Comparison of ENCODE assay signal across 29 cellular contexts in genomic region chr12:108509806-108510205, GRCh38.
"Had no signal": no experiment of that assay in that cellular context is flagged by ENCODE, and none has a peak within 500 bp of the region (broad histone marks: within the 10 kb centered on the region; RNA-seq: fewer than 3 reads in every experiment).

No MANE protein-coding gene starts in this region.

- H3K9me3 ChIP-seq: stomach, suprapubic skin, testis, thoracic aorta, thyroid gland, tibial artery, tibial nerve, transverse colon, upper lobe of left lung, upper lobe of right lung, uterus, vagina had no signal

- H3K36me3 ChIP-seq: stomach, suprapubic skin, thoracic aorta, thyroid gland, tibial artery, tibial nerve, transverse colon, upper lobe of left lung, upper lobe of right lung, uterus, vagina had no signal

- H3K36me3 Mint-ChIP-seq: stimulated activated memory B cell treated with anti-CD40 and anti-IgM and Interleukin-4, amounts not matched to agents 10 μg/mL and 1 μg/mL and 100 μg/mL, for 72 hours; stimulated activated naive B cell treated with anti-CD40 and anti-IgM and Interleukin-4, amounts not matched to agents 10 μg/mL and 1 μg/mL and 100 μg/mL, for 72 hours; type B pancreatic cell had no signal

- H3K4me3 ChIP-seq: stomach, suprapubic skin, testis, thoracic aorta, thyroid gland, tibial artery, tibial nerve, transverse colon, upper lobe of left lung, upper lobe of right lung, uterus, vagina had no signal

- H3K27me3 ChIP-seq: suprapubic skin, testis, thyroid gland, transverse colon, upper lobe of left lung, upper lobe of right lung, uterus, vagina had no signal

- FAIRE-seq: urothelium cell line had no signal

- H3K4me1 ChIP-seq: testis, upper lobe of right lung had no signal

- ATAC-seq: stimulated activated effector memory CD8-positive, alpha-beta T cell treated with anti-CD3 and anti-CD28 coated beads, Interleukin-12 subunit alpha, Interleukin-12 subunit beta, amount 100 ng/mL, for 72 hours; stimulated activated memory B cell treated with anti-CD40 and anti-IgM and Interleukin-4, amounts not matched to agents 10 μg/mL and 1 μg/mL and 100 μg/mL, for 72 hours; stimulated activated naive B cell treated with anti-CD40 and anti-IgM and Interleukin-4, amounts not matched to agents 10 μg/mL and 1 μg/mL and 100 μg/mL, for 72 hours; stimulated activated naive CD8-positive, alpha-beta T cell treated with anti-CD3 and anti-CD28 coated beads, Interleukin-15, amount 100 ng/mL, for 72 hours; stimulated activated naive CD8-positive, alpha-beta T cell treated with anti-CD3 and anti-CD28 coated beads, Interleukin-15, Interleukin-2, amounts not matched to agents 100 U/mL and 50 U/mL, for 24 hours; upper lobe of right lung had no signal

- H3K4me3 Mint-ChIP-seq: stimulated activated effector memory CD8-positive, alpha-beta T cell treated with anti-CD3 and anti-CD28 coated beads, Interleukin-12 subunit alpha, Interleukin-12 subunit beta, amount 100 ng/mL, for 72 hours; stimulated activated memory B cell treated with anti-CD40 and anti-IgM and Interleukin-4, amounts not matched to agents 10 μg/mL and 1 μg/mL and 100 μg/mL, for 72 hours; stimulated activated naive B cell treated with anti-CD40 and anti-IgM and Interleukin-4, amounts not matched to agents 10 μg/mL and 1 μg/mL and 100 μg/mL, for 72 hours; stimulated activated naive CD8-positive, alpha-beta T cell treated with anti-CD3 and anti-CD28 coated beads, Interleukin-15, amount 100 ng/mL, for 72 hours; stimulated activated naive CD8-positive, alpha-beta T cell treated with anti-CD3 and anti-CD28 coated beads, Interleukin-15, Interleukin-2, amounts not matched to agents 100 ng/mL and 50 ng/mL, for 24 hours; type B pancreatic cell had no signal

- H3K27me3 Mint-ChIP-seq: stimulated activated memory B cell treated with anti-CD40 and anti-IgM and Interleukin-4, amounts not matched to agents 10 μg/mL and 1 μg/mL and 100 μg/mL, for 72 hours had no signal

- DNase-seq: stimulated activated CD4-positive, alpha-beta T cell treated with anti-CD3 and anti-CD28 coated beads, Interleukin-2, amount 100 ng/mL, for 48 hours; stimulated activated CD4-positive, alpha-beta T cell treated with anti-CD3 and anti-CD28 coated beads, Interleukin-4, amount 100 ng/mL, for 1 hour; stimulated activated CD4-positive, alpha-beta T cell treated with anti-CD3 and anti-CD28 coated beads, Interleukin-4, amount 100 ng/mL, for 24 hours; stimulated activated CD4-positive, alpha-beta T cell treated with anti-CD3 and anti-CD28 coated beads, Interleukin-4, amount 100 ng/mL, for 4 hours; stimulated activated CD8-positive, alpha-beta memory T cell treated with anti-CD3 and anti-CD28 coated beads, Interleukin-4, amount 100 ng/mL, for 48 hours; stimulated activated naive B cell treated with anti-CD40 and anti-IgM and Interleukin-4, amounts not matched to agents 10 μg/mL and 1 μg/mL and 100 μg/mL, for 72 hours; stimulated activated naive CD4-positive, alpha-beta T cell; stimulated activated naive CD4-positive, alpha-beta T cell treated with Interleukin-2 at 50 U/mL for 16 hours; stimulated activated naive CD8-positive, alpha-beta T cell treated with anti-CD3 and anti-CD28 coated beads, Interleukin-15, amount 100 ng/mL, for 72 hours; stimulated activated naive CD8-positive, alpha-beta T cell treated with anti-CD3 and anti-CD28 coated beads, Interleukin-15, Interleukin-2, amounts not matched to agents 100 U/mL and 50 U/mL, for 24 hours; stomach; substantia nigra; testis; thyroid gland; tibial artery; transverse colon; trophoblast cell; upper lobe of left lung; upper lobe of right lung; uterus had no signal

- H3K27ac ChIP-seq: stomach, suprapubic skin, testis, thoracic aorta, thyroid gland, tibial artery, tibial nerve, transverse colon, upper lobe of left lung, upper lobe of right lung, uterus, vagina had no signal

- H3K9me3 Mint-ChIP-seq: stimulated activated effector memory CD8-positive, alpha-beta T cell treated with anti-CD3 and anti-CD28 coated beads, Interleukin-12 subunit alpha, Interleukin-12 subunit beta, amount 100 ng/mL, for 72 hours; stimulated activated naive B cell treated with anti-CD40 and anti-IgM and Interleukin-4, amounts not matched to agents 10 μg/mL and 1 μg/mL and 100 μg/mL, for 72 hours; stimulated activated naive CD8-positive, alpha-beta T cell treated with anti-CD3 and anti-CD28 coated beads, Interleukin-15, Interleukin-2, amounts not matched to agents 100 ng/mL and 50 ng/mL, for 24 hours; type B pancreatic cell had no signal

- H3K27ac Mint-ChIP-seq: stimulated activated effector memory CD8-positive, alpha-beta T cell treated with anti-CD3 and anti-CD28 coated beads, Interleukin-12 subunit alpha, Interleukin-12 subunit beta, amount 100 ng/mL, for 72 hours; stimulated activated naive B cell treated with anti-CD40 and anti-IgM and Interleukin-4, amounts not matched to agents 10 μg/mL and 1 μg/mL and 100 μg/mL, for 72 hours; stimulated activated naive CD8-positive, alpha-beta T cell treated with anti-CD3 and anti-CD28 coated beads, Interleukin-15, amount 100 ng/mL, for 72 hours; stimulated activated naive CD8-positive, alpha-beta T cell treated with anti-CD3 and anti-CD28 coated beads, Interleukin-15, Interleukin-2, amounts not matched to agents 100 ng/mL and 50 ng/mL, for 24 hours; type B pancreatic cell had no signal
